In the genomic region with DNA sequence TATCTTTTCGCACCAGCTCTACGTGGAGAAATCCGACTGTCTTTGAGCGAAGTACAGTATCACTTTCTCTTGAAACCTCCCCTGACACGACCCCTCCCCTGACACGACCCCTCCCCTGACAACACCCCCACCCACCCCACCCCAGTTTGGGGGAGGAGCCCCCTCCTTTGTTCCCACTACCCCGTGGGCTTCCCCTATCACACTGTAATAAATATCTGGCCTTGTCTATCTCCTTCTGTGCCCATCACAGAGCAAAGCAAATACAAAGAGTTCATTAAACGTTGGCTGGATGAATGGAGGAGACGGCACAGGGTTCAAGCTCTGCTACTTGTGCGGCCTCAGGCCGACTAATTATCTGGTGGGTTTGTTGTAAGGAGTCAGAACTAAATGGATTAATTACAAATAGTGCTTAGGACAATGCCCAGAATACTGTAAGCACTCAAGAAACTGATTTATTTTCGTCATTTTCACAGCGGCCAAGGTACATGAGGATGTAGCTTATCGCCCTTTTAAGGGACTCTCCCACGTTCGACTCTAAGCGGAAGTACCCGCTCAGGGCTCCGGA, we compare ENCODE assay signal across 8 cellular contexts. TPM values are rescaled to one million over a fixed set of nuclear protein-coding genes. Genes with fewer than 3 reads are reported as not detected.
DNase-seq lines count a peak whose midpoint lies in the region; ATAC-seq and TF ChIP-seq lines count a peak whose summit lies in the region.

No MANE protein-coding gene starts in this region.

- peaks cover 3% of the 10 kb centered on the region for H3K36me3 ChIP-seq in NT2/D1 (ENCODE audit: insufficient read depth, insufficient read length, low read length)
- no peaks in the 10 kb centered on the region for H3K36me3 ChIP-seq in neural cell (ENCODE audit: insufficient read depth, low read length)

- TF ChIP-seq CTCF in neural cell (IDR thresholded peaks at IDR 0.05; ENCODE audit: poor library complexity, severe bottlenecking) = no peak

- TF ChIP-seq RAD21 in neural cell (conservative IDR thresholded peaks at IDR 0.05) = no peak

- peak overlapping the region; percentile 92 for H3K9ac ChIP-seq in NT2/D1 (ENCODE audit: insufficient read length, low read depth)
- peak overlapping the region; percentile 92 for H3K9ac ChIP-seq in neural cell (ENCODE audit: low read length)

- ATAC-seq in effector memory CD8-positive, alpha-beta T cell (replicated peaks) = no peak

- no peak for TF ChIP-seq EP300 in neural cell (conservative IDR thresholded peaks at IDR 0.05; ENCODE audit: poor library complexity, severe bottlenecking)

- H3K4me1 Mint-ChIP-seq in effector memory CD8-positive, alpha-beta T cell (ENCODE audit: low read depth in 2 of 2) = peaks cover 33 to 42% of the 10 kb centered on the region in 2 donors

- H3K9me2 ChIP-seq in neural cell (ENCODE audit: insufficient read depth, low read length) = no peaks in the 10 kb centered on the region

- H4K20me1 ChIP-seq in neural cell (ENCODE audit: insufficient read depth) = no peaks in the 10 kb centered on the region

- peak overlapping the region; percentile 95 for H2AFZ ChIP-seq in neural cell (ENCODE audit: low read depth, low read length)

- H3K4me3 ChIP-seq in NT2/D1 (ENCODE audit: insufficient read length, low read depth) = peak overlapping the region; percentile 78
- peak overlapping the region; percentile 98 for H3K4me3 ChIP-seq in neural cell (ENCODE audit: low read length)

- peaks cover 25% of the 10 kb centered on the region for H3K36me3 Mint-ChIP-seq in effector memory CD8-positive, alpha-beta T cell (ENCODE audit: insufficient read depth)

- H3F3A ChIP-seq in neural cell (ENCODE audit: insufficient read depth, low read length, poor library complexity, severe bottlenecking) = no peaks in the 10 kb centered on the region

- H3K79me2 ChIP-seq in neural cell (replicated peaks; ENCODE audit: insufficient read depth, low read length) = peaks cover 10% of the 10 kb centered on the region

- peak overlapping the region; percentile 90 to 96 for H3K27ac Mint-ChIP-seq in effector memory CD8-positive, alpha-beta T cell

- no peaks in the 10 kb centered on the region for H3K27me3 Mint-ChIP-seq in effector memory CD8-positive, alpha-beta T cell

- H3K9me3 ChIP-seq in NT2/D1 (ENCODE audit: insufficient read depth, low read length) (no peaks in the 10 kb centered on the region), neural cell (ENCODE audit: low read length) (no peaks in the 10 kb centered on the region)

- H3K27me3 ChIP-seq in NT2/D1 (ENCODE audit: insufficient read depth, insufficient read length) = no peaks in the 10 kb centered on the region
- H3K27me3 ChIP-seq in neural cell (ENCODE audit: insufficient read depth, low read depth, low read length) = no peaks in the 10 kb centered on the region

- peak overlapping the region; percentile 86 to 90 for H3K4me3 Mint-ChIP-seq in effector memory CD8-positive, alpha-beta T cell

- H3K9me3 Mint-ChIP-seq in effector memory CD8-positive, alpha-beta T cell = no peaks in the 10 kb centered on the region

- peak overlapping the region; percentile 97 for H3K27ac ChIP-seq in neural cell (ENCODE audit: low read length)

- peak; percentile 45 for DNase-seq in NCI-H1105 treated with DMSO at 0.1 percent for 48 hours (lab: John Stamatoyannopoulos, UW)
- no peak for DNase-seq in NCI-H1105 (lab: John Stamatoyannopoulos, UW)
- no peak for DNase-seq in NT2/D1 (ENCODE audit: low read depth, low spot score)
- DNase-seq in effector memory CD8-positive, alpha-beta T cell = peak in 1 of 3 experiments; percentile 27
- no peak for DNase-seq in G401 (ENCODE audit: low spot score)
- DNase-seq in NCI-H526 treated with DMSO at 0.1 percent for 48 hours (lab: John Stamatoyannopoulos, UW) = no peak
- no peak for DNase-seq in stimulated activated naive CD4-positive, alpha-beta T cell treated with Interleukin-2 at 50 U/mL for 16 hours (lab: John Stamatoyannopoulos, UW)

- H3K4me2 ChIP-seq in neural cell (ENCODE audit: low read length) = peak overlapping the region; percentile 97

- peaks cover 5% of the 10 kb centered on the region for H3K4me1 ChIP-seq in NT2/D1 (ENCODE audit: insufficient read depth, insufficient read length)

- in situ Hi-C loops in G401 (cut with HindIII; ENCODE audit: low sequenced_read_pairs) = no loop called here

TF ChIP-seq in neural cell, 6 proteins besides CTCF, POLR2A, EP300 and RAD21:
- TF ChIP-seq SMC3 (conservative IDR thresholded peaks at IDR 0.05; ENCODE audit: poor library complexity) (no peak), EZH2 (IDR thresholded peaks at IDR 0.05; ENCODE audit: borderline replicate concordance, insufficient read depth, low read length, poor library complexity, severe bottlenecking) (no peak), TAF1 (IDR thresholded peaks at IDR 0.05; ENCODE audit: low read depth) (no peak), MXI1 (conservative IDR thresholded peaks at IDR 0.05; ENCODE audit: poor library complexity, severe bottlenecking) (no peak), POLR2AphosphoS5 (IDR thresholded peaks at IDR 0.05) (peak; percentile 91)
- TF ChIP-seq, protein P1, sequence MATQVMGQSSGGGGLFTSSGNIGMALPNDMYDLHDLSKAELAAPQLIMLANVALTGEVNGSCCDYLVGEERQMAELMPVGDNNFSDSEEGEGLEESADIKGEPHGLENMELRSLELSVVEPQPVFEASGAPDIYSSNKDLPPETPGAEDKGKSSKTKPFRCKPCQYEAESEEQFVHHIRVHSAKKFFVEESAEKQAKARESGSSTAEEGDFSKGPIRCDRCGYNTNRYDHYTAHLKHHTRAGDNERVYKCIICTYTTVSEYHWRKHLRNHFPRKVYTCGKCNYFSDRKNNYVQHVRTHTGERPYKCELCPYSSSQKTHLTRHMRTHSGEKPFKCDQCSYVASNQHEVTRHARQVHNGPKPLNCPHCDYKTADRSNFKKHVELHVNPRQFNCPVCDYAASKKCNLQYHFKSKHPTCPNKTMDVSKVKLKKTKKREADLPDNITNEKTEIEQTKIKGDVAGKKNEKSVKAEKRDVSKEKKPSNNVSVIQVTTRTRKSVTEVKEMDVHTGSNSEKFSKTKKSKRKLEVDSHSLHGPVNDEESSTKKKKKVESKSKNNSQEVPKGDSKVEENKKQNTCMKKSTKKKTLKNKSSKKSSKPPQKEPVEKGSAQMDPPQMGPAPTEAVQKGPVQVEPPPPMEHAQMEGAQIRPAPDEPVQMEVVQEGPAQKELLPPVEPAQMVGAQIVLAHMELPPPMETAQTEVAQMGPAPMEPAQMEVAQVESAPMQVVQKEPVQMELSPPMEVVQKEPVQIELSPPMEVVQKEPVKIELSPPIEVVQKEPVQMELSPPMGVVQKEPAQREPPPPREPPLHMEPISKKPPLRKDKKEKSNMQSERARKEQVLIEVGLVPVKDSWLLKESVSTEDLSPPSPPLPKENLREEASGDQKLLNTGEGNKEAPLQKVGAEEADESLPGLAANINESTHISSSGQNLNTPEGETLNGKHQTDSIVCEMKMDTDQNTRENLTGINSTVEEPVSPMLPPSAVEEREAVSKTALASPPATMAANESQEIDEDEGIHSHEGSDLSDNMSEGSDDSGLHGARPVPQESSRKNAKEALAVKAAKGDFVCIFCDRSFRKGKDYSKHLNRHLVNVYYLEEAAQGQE (IDR thresholded peaks at IDR 0.05; ENCODE audit: borderline replicate concordance) = no peak

RNA-seq across cellular contexts. Expression of a gene that starts 0.6 kb away (rescaled TPM):
- polyA plus RNA-seq in neural cell = 57.5 and 62.2 TPM in 2 replicates
- 52.9 and 54.5 TPM in 2 replicates for polyA minus RNA-seq in neural cell
- 42.0 and 42.5 TPM in 2 replicates for total RNA-seq in G401 (2014; rRNA removed; shearing (Covaris generic))

RNA-seq across cellular contexts. Expression of a gene that starts 28.1 kb away (rescaled TPM):
- not detected in 2 replicates for polyA plus RNA-seq in neural cell
- polyA minus RNA-seq in neural cell = not detected in 2 replicates
- not detected in 2 replicates for total RNA-seq in G401 (2014; rRNA removed; shearing (Covaris generic))

RNA-seq across cellular contexts. Expression of a gene that starts 31.5 kb away (rescaled TPM):
- 0.63 TPM in 1 of 2 replicates, not detected in the other for polyA plus RNA-seq in neural cell
- 0.69 and 0.73 TPM in 2 replicates for polyA minus RNA-seq in neural cell
- total RNA-seq in G401 (2014; rRNA removed; shearing (Covaris generic)) = 13.2 and 21.9 TPM in 2 replicates

RNA-seq across cellular contexts. Expression of a gene that starts 47.7 kb away (rescaled TPM):
- polyA plus RNA-seq in neural cell = 0.24 TPM in 1 of 2 replicates, not detected in the other
- polyA minus RNA-seq in neural cell = not detected in 2 replicates
- 25.2 and 32.6 TPM in 2 replicates for total RNA-seq in G401 (2014; rRNA removed; shearing (Covaris generic))

RNA-seq across cellular contexts. Expression of a gene that starts 50.5 kb away (rescaled TPM):
- 108 and 129 TPM in 2 replicates for polyA plus RNA-seq in neural cell
- 91.5 and 104 TPM in 2 replicates for polyA minus RNA-seq in neural cell
- 49.0 and 62.3 TPM in 2 replicates for total RNA-seq in G401 (2014; rRNA removed; shearing (Covaris generic))
